31 cellular contexts compared by ENCODE assay signal in the genomic region with DNA sequence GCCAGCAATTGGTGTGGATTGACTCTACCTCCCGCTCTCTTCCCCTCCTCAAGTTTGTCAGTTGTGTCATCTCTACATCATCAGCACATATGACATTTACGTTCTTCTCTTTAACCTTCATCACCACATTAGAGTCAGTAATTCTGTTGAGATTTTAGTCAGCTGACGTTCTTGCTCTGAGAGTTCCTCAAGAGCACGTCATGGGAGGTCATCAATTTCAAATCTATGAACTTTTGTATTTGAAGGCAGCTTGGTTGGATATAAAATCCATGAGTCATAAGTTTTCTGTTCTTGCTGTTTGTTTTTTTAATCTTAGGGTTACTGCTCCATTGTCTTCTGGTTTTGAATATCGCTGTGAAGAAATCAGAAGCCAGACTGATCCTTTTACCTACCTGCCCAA.
"Had no signal": no experiment of that assay in that cellular context is flagged by ENCODE, and none has a peak within 500 bp of the region (broad histone marks: within the 10 kb centered on the region; RNA-seq: fewer than 3 reads in every experiment).

No MANE protein-coding gene starts in this region.

- ATAC-seq: left lung, mucosa of descending colon, sciatic nerve had no signal

- H3K9me3 ChIP-seq: ascending aorta had no signal

- H3K4me3 ChIP-seq: adrenal gland, ascending aorta, breast epithelium, left lung, mucosa of descending colon, smooth muscle cell, thoracic aorta had no signal

- H3K27ac Mint-ChIP-seq: activated naive CD4-positive, alpha-beta T cell treated with anti-CD3 and anti-CD28 coated beads for 36 hours; activated naive CD8-positive, alpha-beta T cell treated with anti-CD3 and anti-CD28 coated beads for 36 hours; nephron; stimulated activated naive CD8-positive, alpha-beta T cell treated with anti-CD3 and anti-CD28 coated beads, Interleukin-15, Interleukin-2, amounts not matched to agents 100 ng/mL and 50 ng/mL, for 24 hours; T-helper 1 cell treated with Interleukin-12 subunit alpha and Interleukin-12 subunit beta and Interleukin-4 antibody, amounts not matched to agents 30 μg/mL and 1 μg/mL, for 36 hours had no signal

- H3K4me1 Mint-ChIP-seq: activated naive CD8-positive, alpha-beta T cell treated with anti-CD3 and anti-CD28 coated beads for 36 hours; central memory CD8-positive, alpha-beta T cell; nephron had no signal

- H3K4me2 ChIP-seq: smooth muscle cell had no signal

- H3K36me3 ChIP-seq: adrenal gland, ascending aorta, breast epithelium, left lung, neutrophil, thoracic aorta had no signal

- FAIRE-seq: colon, endometrium, islet of Langerhans, TTC549, urothelium cell line had no signal

- H3K4me3 Mint-ChIP-seq: activated naive CD4-positive, alpha-beta T cell treated with anti-CD3 and anti-CD28 coated beads for 36 hours; activated naive CD8-positive, alpha-beta T cell treated with anti-CD3 and anti-CD28 coated beads for 36 hours; central memory CD8-positive, alpha-beta T cell; nephron; stimulated activated naive CD8-positive, alpha-beta T cell treated with anti-CD3 and anti-CD28 coated beads, Interleukin-15, Interleukin-2, amounts not matched to agents 100 ng/mL and 50 ng/mL, for 24 hours; T-helper 1 cell treated with Interleukin-12 subunit alpha and Interleukin-12 subunit beta and Interleukin-4 antibody, amounts not matched to agents 30 μg/mL and 1 μg/mL, for 36 hours had no signal

- DNase-seq: activated CD4-positive, alpha-beta T cell treated with anti-CD3 and anti-CD28 coated beads for 48 hours; activated CD4-positive, alpha-beta T cell treated with anti-CD3 and anti-CD28 coated beads, Interleukin-2, amount 50 U/mL, for 48 hours; activated CD8-positive, alpha-beta memory T cell treated with anti-CD3 and anti-CD28 coated beads for 24 hours; activated effector memory CD4-positive, alpha-beta T cell treated with anti-CD3 and anti-CD28 coated beads, Interleukin-2, amount 50 U/mL, for 16 hours; activated naive CD4-positive, alpha-beta T cell treated with anti-CD3 and anti-CD28 coated beads for 36 hours; activated naive CD8-positive, alpha-beta T cell treated with anti-CD3 and anti-CD28 coated beads for 36 hours; adrenal gland; effector CD8-positive, alpha-beta T cell; foreskin melanocyte; left lung; mucosa of descending colon; stimulated activated CD4-positive, alpha-beta T cell treated with anti-CD3 and anti-CD28 coated beads, Interleukin-15, amount 100 ng/mL, for 24 hours; SW 1271; T-helper 9 cell; trophoblast cell had no signal

- H3K4me1 ChIP-seq: adrenal gland, ascending aorta, breast epithelium, left lung had no signal

- H3K27me3 ChIP-seq: adrenal gland, ascending aorta, breast epithelium, left lung, neutrophil had no signal

- H3K27ac ChIP-seq: adrenal gland, ascending aorta, breast epithelium, left lung, neutrophil, thoracic aorta, VCaP had no signal
